20 cellular contexts compared by ENCODE assay signal in the genomic region with DNA sequence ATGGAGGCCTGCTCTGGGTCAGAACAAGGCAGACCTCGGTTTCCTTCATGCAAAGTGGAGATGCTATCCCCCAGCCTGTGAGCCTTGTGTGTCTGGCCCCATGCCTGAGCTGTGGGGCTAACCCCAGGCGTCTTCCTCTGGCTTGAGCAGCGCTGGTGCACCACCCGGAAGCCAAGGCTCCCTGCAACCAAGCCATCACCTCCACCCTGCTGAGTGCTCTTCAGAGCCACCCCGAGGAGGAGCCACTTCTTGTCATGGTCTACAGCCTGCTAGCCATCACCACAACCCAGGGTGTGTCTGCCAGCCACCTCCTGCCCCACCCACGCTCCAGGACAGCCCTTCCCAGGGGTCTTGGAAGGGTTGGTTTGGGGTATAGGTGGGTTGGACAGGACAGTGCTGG. TPM values are rescaled to one million over a fixed set of nuclear protein-coding genes. Genes with fewer than 3 reads are reported as not detected.
DNase-seq lines count a peak whose midpoint lies in the region; ATAC-seq, FAIRE-seq and TF ChIP-seq lines count a peak whose summit lies in the region.
"Had no signal": no experiment of that assay in that cellular context is flagged by ENCODE, and none has a peak within 500 bp of the region (broad histone marks: within the 10 kb centered on the region; RNA-seq: fewer than 3 reads in every experiment).

No MANE protein-coding gene starts in this region.

- no peak overlapping the region for H2AK5ac ChIP-seq in neuronal stem cell (ENCODE audit: low read depth, low read length)

- H3K4me1 ChIP-seq in neuronal stem cell (ENCODE audit: control insufficient read depth in 2 of 2, insufficient read depth in 1 of 2, low read depth in 1 of 2, low read length in 2 of 2) (peaks cover 0 to 3% of the 10 kb centered on the region in 2 donors), OCI-LY7 (ENCODE audit: insufficient read depth, low read length, poor library complexity, severe bottlenecking) (peaks cover 10% of the 10 kb centered on the region)
- H3K4me1 ChIP-seq: BE2C had no signal

- peak overlapping the region; percentile 32 for H4K8ac ChIP-seq in neuronal stem cell (ENCODE audit: low read depth, low read length)

- no CpG with 5 or more reads among the region's 6 CpGs for WGBS in neuronal stem cell (ENCODE audit: extremely low coverage in 2 of 2, insufficient read length in 2 of 2, insufficient replicate concordance in 1 of 2), 2 donors

- DNase-seq in D721Med (ENCODE audit: insufficient read length, low spot score) (peak; percentile 18), GM12891 (ENCODE audit: insufficient read length, low spot score) (no peak), T-helper 17 cell (no peak), neuronal stem cell (ENCODE audit: low spot score) (no peak), cortex of kidney (lab: John Stamatoyannopoulos, UW) (no peak), OCI-LY7 (ENCODE audit: low spot score) (no peak)
- DNase-seq: ACHN; BE2C; C1 segment of cervical spinal cord; CD4-positive, CD25-positive, alpha-beta regulatory T cell; CD8-positive, alpha-beta memory T cell; COR-L47 had no signal

- peak overlapping the region; percentile 32 for H2BK5ac ChIP-seq in neuronal stem cell (ENCODE audit: low read length)

- H3K36me3 ChIP-seq in neuronal stem cell (replicated peaks in 1 of 2; ENCODE audit: control insufficient read depth in 2 of 2, insufficient read depth in 2 of 2, low read length in 2 of 2) (peaks cover 25 to 33% of the 10 kb centered on the region in 2 donors), OCI-LY7 (ENCODE audit: insufficient read depth, low read length) (peaks cover 39% of the 10 kb centered on the region)

- H2BK120ac ChIP-seq in neuronal stem cell (ENCODE audit: low read depth, low read length): no peak overlapping the region

- no peak overlapping the region for H3K9ac ChIP-seq in neuronal stem cell (ENCODE audit: low read depth, low read length, poor library complexity)

- H3K27me3 ChIP-seq in neuronal stem cell (ENCODE audit: control insufficient read depth in 3 of 3, insufficient read depth in 3 of 3, low read depth in 1 of 3, low read length in 3 of 3): peaks cover 0 to 2% (median 0%) of the 10 kb centered on the region in 3 experiments
- H3K27me3 ChIP-seq: BE2C had no signal

- H2BK12ac ChIP-seq in neuronal stem cell (ENCODE audit: low read length): no peak overlapping the region

- H3K9me3 ChIP-seq in T-helper 17 cell (ENCODE audit: control insufficient read depth, low read length, poor library complexity, severe bottlenecking): no peaks in the 10 kb centered on the region
- no peaks in the 10 kb centered on the region for H3K9me3 ChIP-seq in neuronal stem cell (replicated peaks in 1 of 2; ENCODE audit: control insufficient read depth in 2 of 2, insufficient read depth in 1 of 2, low read depth in 1 of 2, low read length in 2 of 2)
- no peaks in the 10 kb centered on the region for H3K9me3 ChIP-seq in OCI-LY7 (ENCODE audit: low read length)
- H3K9me3 ChIP-seq: BE2C had no signal

- POLR2A ChIA-PET in OCI-LY7 (lab: Charles Lee): no interaction called here

- no peak overlapping the region for H2AFZ ChIP-seq in neuronal stem cell (ENCODE audit: low read length)
- H2AFZ ChIP-seq in OCI-LY7 (ENCODE audit: low read length): no peak overlapping the region
- H2AFZ ChIP-seq: GM23338 had no signal

- no peak overlapping the region for H2BK15ac ChIP-seq in neuronal stem cell (ENCODE audit: low read length)

- no peaks in the 10 kb centered on the region for H3K27me3 Mint-ChIP-seq in T-helper 17 cell
- H3K27me3 Mint-ChIP-seq: CD4-positive, CD25-positive, alpha-beta regulatory T cell; CD8-positive, alpha-beta memory T cell had no signal

- no peak overlapping the region for H3K4me3 Mint-ChIP-seq in T-helper 17 cell
- H3K4me3 Mint-ChIP-seq: CD4-positive, CD25-positive, alpha-beta regulatory T cell; GM23338 had no signal

- BruUV-seq in OCI-LY7 (replicated peaks; lab: Mats Ljungman, UMichigan): no TSS peak

- H4K20me1 ChIP-seq in OCI-LY7 (ENCODE audit: insufficient read depth, low read length): no peaks in the 10 kb centered on the region

- H3K4ac ChIP-seq in neuronal stem cell (ENCODE audit: low read length): no peak overlapping the region

- H3K27ac Mint-ChIP-seq in T-helper 17 cell: peak overlapping the region; percentile 9
- H3K27ac Mint-ChIP-seq: CD4-positive, CD25-positive, alpha-beta regulatory T cell; GM23338 had no signal

- no peak overlapping the region for H3K23ac ChIP-seq in neuronal stem cell (ENCODE audit: low read depth, low read length, poor library complexity)

- H3K27ac ChIP-seq in neuronal stem cell (replicated peaks; ENCODE audit: low read length) (no peak overlapping the region), OCI-LY7 (ENCODE audit: low read depth, low read length, poor library complexity, severe bottlenecking) (no peak overlapping the region)

- H3K4me3 ChIP-seq in neuronal stem cell (ENCODE audit: low read length in 2 of 2) (no peak overlapping the region), OCI-LY7 (ENCODE audit: low read depth, low read length, poor library complexity, severe bottlenecking) (no peak overlapping the region)
- H3K4me3 ChIP-seq: GM23338 had no signal

- no peaks in the 10 kb centered on the region for H3K9me2 ChIP-seq in OCI-LY7 (ENCODE audit: insufficient read depth, low read length)

- TF ChIP-seq POLR2A in GM12891 (IDR thresholded peaks at IDR 0.05; ENCODE audit: low read depth, low read length): no peak; the same call in 1 of the 2 replicates

- CTCF ChIA-PET in OCI-LY7 (lab: Charles Lee; ENCODE audit: unreplicated experiment): no interaction called here

- H3K4me1 Mint-ChIP-seq in T-helper 17 cell: peaks cover 6% of the 10 kb centered on the region
- H3K4me1 Mint-ChIP-seq: GM23338 had no signal

- FAIRE-seq in D721Med (lab: Jason Lieb, UNC) (no peak), GM12891 (lab: Jason Lieb, UNC) (no peak)
- FAIRE-seq: A204.1, G401.6, GM12892, GM18507, H54 had no signal

- intact Hi-C loops in OCI-LY7 (cut with micrococcal nuclease; ENCODE audit: unreplicated experiment): no loop called here

- H4K91ac ChIP-seq in neuronal stem cell (ENCODE audit: low read depth, low read length, poor library complexity): no peak overlapping the region

- no peak for TF ChIP-seq CTCF in D721Med (IDR thresholded peaks at IDR 0.05; ENCODE audit: insufficient read depth, missing control alignments)
- TF ChIP-seq CTCF in OCI-LY7 (conservative IDR thresholded peaks at IDR 0.05; ENCODE audit: low read length): no peak

- H3K4me2 ChIP-seq in neuronal stem cell (ENCODE audit: insufficient read depth, low read length, poor library complexity, severe bottlenecking): no peak overlapping the region
- no peak overlapping the region for H3K4me2 ChIP-seq in OCI-LY7 (ENCODE audit: low read length)
- H3K4me2 ChIP-seq: GM23338 had no signal

- no peak overlapping the region for H3K18ac ChIP-seq in neuronal stem cell (ENCODE audit: low read length)

- H3K79me1 ChIP-seq in neuronal stem cell (ENCODE audit: low read depth, low read length): no peaks in the 10 kb centered on the region

- no peaks in the 10 kb centered on the region for H3K79me2 ChIP-seq in OCI-LY7 (ENCODE audit: insufficient read depth, low read depth, low read length)

- H3K36me3 Mint-ChIP-seq in T-helper 17 cell (ENCODE audit: low read depth): peaks cover 3% of the 10 kb centered on the region

- ATAC-seq in T-helper 17 cell: no peak
- ATAC-seq in HG03097 (IDR thresholded peaks at IDR 0.05; ENCODE audit: low FRiP score, unreplicated experiment): no peak
- ATAC-seq: GM23338, HCT116 had no signal

- H3K14ac ChIP-seq in neuronal stem cell (ENCODE audit: low read length): no peak overlapping the region

TF ChIP-seq in GM12891, 5 proteins besides CTCF, POLR2A, EP300 and RAD21:
- TF ChIP-seq TAF1 (IDR thresholded peaks at IDR 0.05; ENCODE audit: low read depth, low read length) (no peak), POLR2AphosphoS5 (IDR thresholded peaks at IDR 0.05; ENCODE audit: low read depth, low read length) (0 out of 2 replicates have a peak, but pooled peaks have one; percentile 13)

RNA-seq across cellular contexts. Expression of a gene that starts 16.2 kb away (rescaled TPM):
- 25.6 TPM for polyA plus RNA-seq in GM12891 (2012; ENCODE audit: low read depth, missing spikeins)
- total RNA-seq in T-helper 17 cell (10 to 100 TPM; 17.0 to 23.4 TPM), OCI-LY7 (2022) (40.6 and 45.5 TPM in 2 replicates)
- 29.0 TPM for polyA plus RNA-seq in neuronal stem cell (2013, experiment 1 of 2)
- 28.1 TPM for polyA plus RNA-seq in neuronal stem cell (2013, experiment 2 of 2)
- 33.6 and 35.7 TPM in 2 replicates for total RNA-seq in OCI-LY7 (2014; rRNA removed; shearing (Covaris generic))

RNA-seq across cellular contexts. Expression of a gene that starts 20.6 kb away (rescaled TPM):
- 3.4 TPM for polyA plus RNA-seq in GM12891 (2012; ENCODE audit: low read depth, missing spikeins)
- total RNA-seq in T-helper 17 cell: 1 to 10 TPM; 1.1 to 1.9 TPM
- 4.0 TPM for polyA plus RNA-seq in neuronal stem cell (2013, experiment 1 of 2)
- 3.9 TPM for polyA plus RNA-seq in neuronal stem cell (2013, experiment 2 of 2)
- total RNA-seq in OCI-LY7 (2014; rRNA removed; shearing (Covaris generic)): 6.2 and 6.6 TPM in 2 replicates
- 18.1 and 18.5 TPM in 2 replicates for total RNA-seq in OCI-LY7 (2022)

RNA-seq across cellular contexts. Expression of a gene that starts 25.4 kb away (rescaled TPM):
- 0.45 TPM for polyA plus RNA-seq in GM12891 (2012; ENCODE audit: low read depth, missing spikeins)
- under 1 TPM; 0.72 to 0.81 TPM for total RNA-seq in T-helper 17 cell
- polyA plus RNA-seq in neuronal stem cell (2013, experiment 1 of 2): 1.9 TPM
- 1.6 TPM for polyA plus RNA-seq in neuronal stem cell (2013, experiment 2 of 2)
- 0.05 and 1.7 TPM in 2 replicates for total RNA-seq in OCI-LY7 (2014; rRNA removed; shearing (Covaris generic))
- total RNA-seq in OCI-LY7 (2022): 0.81 and 1.4 TPM in 2 replicates
- total RNA-seq: GM23338 had no signal

RNA-seq across cellular contexts. Expression of a gene that starts 25.7 kb away (rescaled TPM):
- 64.3 TPM for polyA plus RNA-seq in GM12891 (2012; ENCODE audit: low read depth, missing spikeins)
- 100 to 1,000 TPM; 116 to 124 TPM for total RNA-seq in T-helper 17 cell
- 107 TPM for polyA plus RNA-seq in neuronal stem cell (2013, experiment 1 of 2)
- polyA plus RNA-seq in neuronal stem cell (2013, experiment 2 of 2): 106 TPM
- 75.5 and 76.0 TPM in 2 replicates for total RNA-seq in OCI-LY7 (2014; rRNA removed; shearing (Covaris generic))
- total RNA-seq in OCI-LY7 (2022): 87.5 and 92.3 TPM in 2 replicates

RNA-seq across cellular contexts. Expression of a gene that starts 45.2 kb away (rescaled TPM):
- polyA plus RNA-seq in GM12891 (2012; ENCODE audit: low read depth, missing spikeins): 25.9 TPM
- total RNA-seq in T-helper 17 cell: 10 to 100 TPM; 14.1 to 16.0 TPM
- polyA plus RNA-seq in neuronal stem cell (2013, experiment 1 of 2): 22.0 TPM
- 22.0 TPM for polyA plus RNA-seq in neuronal stem cell (2013, experiment 2 of 2)
- 19.0 and 32.5 TPM in 2 replicates for total RNA-seq in OCI-LY7 (2014; rRNA removed; shearing (Covaris generic))
- 13.2 and 19.7 TPM in 2 replicates for total RNA-seq in OCI-LY7 (2022)
